ENCODE assay signal across 28 cellular contexts in genomic region chr3:9023191-9023590, GRCh38.
"Had no signal": no experiment of that assay in that cellular context is flagged by ENCODE, and none has a peak within 500 bp of the region (broad histone marks: within the 10 kb centered on the region; RNA-seq: fewer than 3 reads in every experiment).

No MANE protein-coding gene starts in this region.

- H3K36me3 Mint-ChIP-seq: activated naive CD8-positive, alpha-beta T cell treated with anti-CD3 and anti-CD28 coated beads for 36 hours had no signal

- H3K4me1 ChIP-seq: vagina had no signal

- H3K36me3 ChIP-seq: adrenal gland, thyroid gland, upper lobe of left lung, vagina had no signal

- H3K27ac Mint-ChIP-seq: activated naive CD4-positive, alpha-beta T cell treated with anti-CD3 and anti-CD28 coated beads for 36 hours; activated naive CD8-positive, alpha-beta T cell treated with anti-CD3 and anti-CD28 coated beads for 36 hours; stimulated activated naive CD8-positive, alpha-beta T cell treated with anti-CD3 and anti-CD28 coated beads, Interleukin-15, Interleukin-2, amounts not matched to agents 100 ng/mL and 50 ng/mL, for 24 hours had no signal

- H3K9me3 ChIP-seq: adrenal gland, heart left ventricle, mucosa of descending colon, thyroid gland, upper lobe of left lung, vagina had no signal

- H3K4me3 Mint-ChIP-seq: activated naive CD4-positive, alpha-beta T cell treated with anti-CD3 and anti-CD28 coated beads for 36 hours; activated naive CD8-positive, alpha-beta T cell treated with anti-CD3 and anti-CD28 coated beads for 36 hours; central memory CD8-positive, alpha-beta T cell; stimulated activated naive CD8-positive, alpha-beta T cell treated with anti-CD3 and anti-CD28 coated beads, Interleukin-15, Interleukin-2, amounts not matched to agents 100 ng/mL and 50 ng/mL, for 24 hours had no signal

- H3K4me1 Mint-ChIP-seq: activated naive CD8-positive, alpha-beta T cell treated with anti-CD3 and anti-CD28 coated beads for 36 hours; central memory CD8-positive, alpha-beta T cell had no signal

- H3K27ac ChIP-seq: adrenal gland, heart left ventricle, thyroid gland, upper lobe of left lung, vagina, VCaP had no signal

- DNase-seq: activated CD4-positive, alpha-beta T cell treated with anti-CD3 and anti-CD28 coated beads for 48 hours; activated CD4-positive, alpha-beta T cell treated with anti-CD3 and anti-CD28 coated beads, Interleukin-2, amount 50 U/mL, for 48 hours; activated CD8-positive, alpha-beta memory T cell treated with anti-CD3 and anti-CD28 coated beads for 24 hours; activated effector memory CD4-positive, alpha-beta T cell treated with anti-CD3 and anti-CD28 coated beads, Interleukin-2, amount 50 U/mL, for 16 hours; activated naive CD4-positive, alpha-beta T cell treated with anti-CD3 and anti-CD28 coated beads for 36 hours; activated naive CD8-positive, alpha-beta T cell treated with anti-CD3 and anti-CD28 coated beads for 36 hours; adrenal gland; dermis blood vessel endothelial cell; effector CD8-positive, alpha-beta T cell; erythroblast; heart left ventricle; mesendoderm; mucosa of descending colon; right cardiac atrium; stimulated activated CD4-positive, alpha-beta T cell treated with anti-CD3 and anti-CD28 coated beads, Interleukin-2, amount 100 ng/mL, for 48 hours; T-helper 1 cell; thyroid gland; upper lobe of left lung had no signal

- H3K9me3 Mint-ChIP-seq: activated naive CD4-positive, alpha-beta T cell treated with anti-CD3 and anti-CD28 coated beads for 36 hours; activated naive CD8-positive, alpha-beta T cell treated with anti-CD3 and anti-CD28 coated beads for 36 hours; central memory CD8-positive, alpha-beta T cell; stimulated activated naive CD8-positive, alpha-beta T cell treated with anti-CD3 and anti-CD28 coated beads, Interleukin-15, Interleukin-2, amounts not matched to agents 100 ng/mL and 50 ng/mL, for 24 hours had no signal

- H3K27me3 Mint-ChIP-seq: activated naive CD8-positive, alpha-beta T cell treated with anti-CD3 and anti-CD28 coated beads for 36 hours; stimulated activated naive CD8-positive, alpha-beta T cell treated with anti-CD3 and anti-CD28 coated beads, Interleukin-15, Interleukin-2, amounts not matched to agents 100 ng/mL and 50 ng/mL, for 24 hours had no signal

- ATAC-seq: activated CD4-positive, CD25-positive, alpha-beta regulatory T cell treated with anti-CD3 and anti-CD28 coated beads, Interleukin-2, amount 50 U/mL, for 24 hours; heart left ventricle; left lobe of liver; mucosa of descending colon had no signal

- H3K27me3 ChIP-seq: adrenal gland, heart left ventricle, thyroid gland, upper lobe of left lung, vagina had no signal

- FAIRE-seq: astrocyte, colon, TTC549 had no signal

- H3K4me3 ChIP-seq: adrenal gland, heart left ventricle, lung, mucosa of descending colon, thyroid gland, upper lobe of left lung, vagina had no signal
